Comparison of ENCODE assay signal across 14 cellular contexts in the genomic region with DNA sequence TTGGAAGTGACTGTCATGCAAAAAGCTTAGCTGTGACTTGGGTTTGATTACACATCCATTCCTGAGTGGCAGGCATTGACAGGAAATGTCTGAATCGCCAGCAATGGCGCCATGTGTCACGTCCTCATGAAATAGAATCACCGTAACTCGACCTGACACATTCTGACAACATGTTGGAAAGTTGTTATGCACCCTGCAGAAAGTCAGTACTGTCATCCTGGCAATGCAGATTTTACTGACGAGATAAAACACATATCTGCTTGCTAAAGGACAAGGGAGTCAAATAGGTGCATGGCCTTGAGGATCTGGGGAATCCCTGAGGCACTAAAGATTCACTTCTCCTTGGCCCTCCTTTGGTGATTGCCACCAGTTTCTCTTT.
DNase-seq lines count a peak whose midpoint lies in the region; ATAC-seq and TF ChIP-seq lines count a peak whose summit lies in the region.
"Had no signal": no experiment of that assay in that cellular context is flagged by ENCODE, and none has a peak within 500 bp of the region (broad histone marks: within the 10 kb centered on the region; RNA-seq: fewer than 3 reads in every experiment).

No MANE protein-coding gene starts in this region.

- peak overlapping the region; percentile 83 for H4K91ac ChIP-seq in IMR-90 (ENCODE audit: insufficient read depth, low read depth, low read length)

- peak overlapping the region; percentile 32 for H2BK5ac ChIP-seq in IMR-90 (ENCODE audit: low read depth, low read length, poor library complexity, severe bottlenecking)

- H3K9me3 Mint-ChIP-seq in activated CD4-positive, alpha-beta T cell treated with anti-CD3 and anti-CD28 coated beads, Interleukin-2, amount 10 ng/mL, durations not matched to agents 7 days and 5 days: no peaks in the 10 kb centered on the region

- TF ChIP-seq RAD21 in IMR-90 (IDR thresholded peaks at IDR 0.05; ENCODE audit: low read length): no peak

- peak; percentile 7 for DNase-seq in A172 (ENCODE audit: low spot score)
- DNase-seq in IMR-90: peak; percentile 23
- peak; percentile 16 for DNase-seq in SK-N-DZ (ENCODE audit: low spot score)
- peak; percentile 79 for DNase-seq in kidney tubule cell (ENCODE audit: low spot score)
- DNase-seq in ovary: no peak
- no peak for DNase-seq in activated CD4-positive, alpha-beta T cell treated with anti-CD3 and anti-CD28 coated beads, Interleukin-2, amount 10 ng/mL, durations not matched to agents 7 days and 5 days
- DNase-seq in erythroblast (lab: John Stamatoyannopoulos, UW): no peak
- DNase-seq in activated CD4-positive, CD25-positive, alpha-beta regulatory T cell treated with anti-CD3 and anti-CD28 coated beads, Interleukin-2, amount 50 U/mL, for 72 hours: no peak
- DNase-seq: activated naive CD4-positive, alpha-beta T cell treated with anti-CD3 and anti-CD28 coated beads, Interleukin-2, amount 10 ng/mL, durations not matched to agents 7 days and 5 days; posterior cingulate gyrus; stimulated activated CD4-positive, alpha-beta T cell treated with anti-CD3 and anti-CD28 coated beads, Interleukin-1b, Interleukin-23, amount 100 ng/mL, for 48 hours; upper lobe of left lung had no signal

- no peaks in the 10 kb centered on the region for H3K27me3 ChIP-seq in IMR-90 (ENCODE audit: control insufficient read depth, insufficient read depth, low read length)
- H3K27me3 ChIP-seq in ovary: no peaks in the 10 kb centered on the region
- H3K27me3 ChIP-seq: upper lobe of left lung had no signal

- no TSS peak for BruUV-seq in IMR-90 (replicated peaks; lab: Mats Ljungman, UMichigan)

- H3K14ac ChIP-seq in IMR-90 (replicated peaks; ENCODE audit: low read depth, low read length): peak overlapping the region; percentile 76

- H3K36me3 Mint-ChIP-seq in activated CD4-positive, alpha-beta T cell treated with anti-CD3 and anti-CD28 coated beads, Interleukin-2, amount 10 ng/mL, durations not matched to agents 7 days and 5 days (ENCODE audit: low read depth): no peaks in the 10 kb centered on the region
- H3K36me3 Mint-ChIP-seq: activated naive CD4-positive, alpha-beta T cell treated with anti-CD3 and anti-CD28 coated beads, Interleukin-2, amount 10 ng/mL, durations not matched to agents 7 days and 5 days had no signal

- peak overlapping the region; percentile 28 for H3K56ac ChIP-seq in IMR-90 (ENCODE audit: extremely low read depth, insufficient read depth, low read length)

- in situ Hi-C loops in IMR-90 (cut with MboI; ENCODE audit: low sequenced_read_pairs): no loop called here

- H4K8ac ChIP-seq in IMR-90 (ENCODE audit: low read depth in 2 of 2, low read length in 2 of 2): peak overlapping the region; percentile 11 to 74

- H3K4me3 Mint-ChIP-seq in activated CD4-positive, alpha-beta T cell treated with anti-CD3 and anti-CD28 coated beads, Interleukin-2, amount 10 ng/mL, durations not matched to agents 7 days and 5 days: no peak overlapping the region
- H3K4me3 Mint-ChIP-seq: activated naive CD4-positive, alpha-beta T cell treated with anti-CD3 and anti-CD28 coated beads, Interleukin-2, amount 10 ng/mL, durations not matched to agents 7 days and 5 days; central memory CD8-positive, alpha-beta T cell had no signal

- H3K36me3 ChIP-seq in IMR-90 (ENCODE audit: control insufficient read depth, insufficient read depth, low read length) (no peaks in the 10 kb centered on the region), ovary (no peaks in the 10 kb centered on the region)
- H3K36me3 ChIP-seq: upper lobe of left lung had no signal

- H3K4ac ChIP-seq in IMR-90 (ENCODE audit: low read depth, low read length): peak overlapping the region; percentile 46

- H2BK20ac ChIP-seq in IMR-90 (ENCODE audit: low read depth, low read length): peak overlapping the region; percentile 88

- H3K4me1 ChIP-seq in IMR-90 (ENCODE audit: control insufficient read depth, insufficient read depth, low read length) (peaks cover 12% of the 10 kb centered on the region), ovary (ENCODE audit: insufficient read depth) (peaks cover 3% of the 10 kb centered on the region)
- H3K4me1 ChIP-seq: upper lobe of left lung had no signal

- no peak overlapping the region for H2AK9ac ChIP-seq in IMR-90 (replicated peaks; ENCODE audit: low read depth, low read length, poor library complexity)

- H2AFZ ChIP-seq in IMR-90 (replicated peaks; ENCODE audit: low read length, poor library complexity): peak overlapping the region; percentile 0

- H3K18ac ChIP-seq in IMR-90 (ENCODE audit: low read depth, low read length): peak overlapping the region; percentile 62; the same call in 1 of the 2 replicates

- H3K27ac Mint-ChIP-seq in activated CD4-positive, alpha-beta T cell treated with anti-CD3 and anti-CD28 coated beads, Interleukin-2, amount 10 ng/mL, durations not matched to agents 7 days and 5 days: no peak overlapping the region

- CTCF ChIA-PET in IMR-90 (lab: Yijun Ruan, JAX): no interaction called here
- CTCF ChIA-PET in activated CD4-positive, alpha-beta T cell treated with anti-CD3 and anti-CD28 coated beads, Interleukin-2, amount 10 ng/mL, durations not matched to agents 7 days and 5 days (lab: Charles Lee): no interaction called here

- 56% methylated on average over 5 of the region's 6 CpGs; no CpG with 5 or more reads in 1 of the 2 experiments for WGBS in IMR-90 (ENCODE audit: extremely low coverage in 2 of 2, insufficient read length in 1 of 2), 2 experiments
- 91 to 95% (median 93%) methylated on average over 6 of the region's 6 CpGs for WGBS in ovary, 3 donors

- peak overlapping the region; percentile 50; the same call in 1 of the 2 replicates for H3K23ac ChIP-seq in IMR-90 (ENCODE audit: low read depth, low read length)

- TF ChIP-seq POLR2A in IMR-90 (IDR thresholded peaks at IDR 0.05; ENCODE audit: low read depth, low read length) (no peak), ovary (IDR thresholded peaks at IDR 0.05) (no peak), erythroblast (IDR thresholded peaks at IDR 0.05; ENCODE audit: low read length) (no peak)

- dilution Hi-C loops in IMR-90 (cut with HindIII; ENCODE audit: low sequenced_read_pairs, unreplicated experiment): no loop called here

- ATAC-seq in IMR-90 (ENCODE audit: low read depth): no peak
- ATAC-seq: Right ventricle myocardium inferior had no signal

- H3K9me3 ChIP-seq in IMR-90 (ENCODE audit: control insufficient read depth, insufficient read depth, low read length) (no peaks in the 10 kb centered on the region), ovary (no peaks in the 10 kb centered on the region)
- H3K9me3 ChIP-seq: upper lobe of left lung had no signal

- intact Hi-C loops in IMR-90 (cut with micrococcal nuclease) (loop anchor here (10.0 kb wide), 1 partner anchor 272 kb away; no protein-coding TSS in a partner anchor), ovary (cut with DNase I) (no loop called here)

- H4K5ac ChIP-seq in IMR-90 (ENCODE audit: low read depth, low read length): peak overlapping the region; percentile 6; the same call in 1 of the 2 replicates

- no peak for TF ChIP-seq EP300 in ovary (IDR thresholded peaks at IDR 0.05)

- 0 out of 2 replicates have a peak overlapping the region, but pooled peaks have one; percentile 1 for H3K27ac ChIP-seq in IMR-90 (ENCODE audit: insufficient read depth, low read length)
- no peak overlapping the region for H3K27ac ChIP-seq in ovary
- H3K27ac ChIP-seq: upper lobe of left lung had no signal

- H3K4me1 Mint-ChIP-seq in activated CD4-positive, alpha-beta T cell treated with anti-CD3 and anti-CD28 coated beads, Interleukin-2, amount 10 ng/mL, durations not matched to agents 7 days and 5 days: no peaks in the 10 kb centered on the region
- H3K4me1 Mint-ChIP-seq: activated naive CD4-positive, alpha-beta T cell treated with anti-CD3 and anti-CD28 coated beads, Interleukin-2, amount 10 ng/mL, durations not matched to agents 7 days and 5 days; central memory CD8-positive, alpha-beta T cell had no signal

- POLR2A ChIA-PET in IMR-90 (lab: Charles Lee; ENCODE audit: unreplicated experiment): no interaction called here
- POLR2A ChIA-PET in activated CD4-positive, alpha-beta T cell treated with anti-CD3 and anti-CD28 coated beads, Interleukin-2, amount 10 ng/mL, durations not matched to agents 7 days and 5 days (lab: Charles Lee): no interaction called here

- H3K4me3 ChIP-seq in IMR-90 (ENCODE audit: insufficient read depth, low read depth, low read length) (no peak overlapping the region), ovary (no peak overlapping the region)
- H3K4me3 ChIP-seq: upper lobe of left lung had no signal

- TF ChIP-seq CTCF in IMR-90 (conservative IDR thresholded peaks at IDR 0.05; ENCODE audit: low read depth, low read length) (no peak), ovary (IDR thresholded peaks at IDR 0.05) (no peak)

- no peaks in the 10 kb centered on the region for H4K20me1 ChIP-seq in IMR-90 (ENCODE audit: insufficient read depth, low read length)

- peaks cover 5% of the 10 kb centered on the region for H3K9me1 ChIP-seq in IMR-90 (ENCODE audit: insufficient read depth, low read length)

- H3K4me2 ChIP-seq in IMR-90 (ENCODE audit: low read depth, low read length): no peak overlapping the region

- peak overlapping the region; percentile 16; the same call in 1 of the 3 replicates for H2BK15ac ChIP-seq in IMR-90 (ENCODE audit: low read depth, low read length)

- H3K27me3 Mint-ChIP-seq in activated CD4-positive, alpha-beta T cell treated with anti-CD3 and anti-CD28 coated beads, Interleukin-2, amount 10 ng/mL, durations not matched to agents 7 days and 5 days: no peaks in the 10 kb centered on the region
- H3K27me3 Mint-ChIP-seq: activated naive CD4-positive, alpha-beta T cell treated with anti-CD3 and anti-CD28 coated beads, Interleukin-2, amount 10 ng/mL, durations not matched to agents 7 days and 5 days; central memory CD8-positive, alpha-beta T cell had no signal

- peak overlapping the region; percentile 38 for H2AK5ac ChIP-seq in IMR-90 (ENCODE audit: low read depth, low read length)

- H3K9ac ChIP-seq in IMR-90 (ENCODE audit: low read depth, low read length): no peak overlapping the region

- no peaks in the 10 kb centered on the region for H3K79me1 ChIP-seq in IMR-90 (ENCODE audit: low read depth in 1 of 2, low read length in 2 of 2)

- peak overlapping the region; percentile 88 for H2BK120ac ChIP-seq in IMR-90 (ENCODE audit: low read depth, low read length)

TF ChIP-seq in IMR-90, 13 proteins besides CTCF, POLR2A, EP300 and RAD21 (continues in another document):
- TF ChIP-seq, protein P1, sequence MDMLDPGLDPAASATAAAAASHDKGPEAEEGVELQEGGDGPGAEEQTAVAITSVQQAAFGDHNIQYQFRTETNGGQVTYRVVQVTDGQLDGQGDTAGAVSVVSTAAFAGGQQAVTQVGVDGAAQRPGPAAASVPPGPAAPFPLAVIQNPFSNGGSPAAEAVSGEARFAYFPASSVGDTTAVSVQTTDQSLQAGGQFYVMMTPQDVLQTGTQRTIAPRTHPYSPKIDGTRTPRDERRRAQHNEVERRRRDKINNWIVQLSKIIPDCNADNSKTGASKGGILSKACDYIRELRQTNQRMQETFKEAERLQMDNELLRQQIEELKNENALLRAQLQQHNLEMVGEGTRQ (IDR thresholded peaks at IDR 0.05; ENCODE audit: low read depth, low read length): no peak
- TF ChIP-seq RFX5 (IDR thresholded peaks at IDR 0.05; ENCODE audit: low read depth, low read length) (no peak), SMC3 (IDR thresholded peaks at IDR 0.05; ENCODE audit: low read depth, low read length) (no peak), NFE2L2 (IDR thresholded peaks at IDR 0.05; ENCODE audit: low read depth, low read length) (no peak), CEBPB (IDR thresholded peaks at IDR 0.05; ENCODE audit: low read depth, low read length) (no peak)

Comparison
In these comparisons a context has a peak if more than half of its experiments do, and no peak if none do; other contexts are left out.
1. DNase-seq: peak in A172 (single experiment), IMR-90 (single experiment), SK-N-DZ (single experiment) and kidney tubule cell (single experiment); none in ovary (0 of 5), activated CD4-positive, alpha-beta T cell treated with anti-CD3 and anti-CD28 coated beads, Interleukin-2, amount 10 ng/mL, durations not matched to agents 7 days and 5 days (single experiment), erythroblast (0 of 2) and activated CD4-positive, CD25-positive, alpha-beta regulatory T cell treated with anti-CD3 and anti-CD28 coated beads, Interleukin-2, amount 50 U/mL, for 72 hours (single experiment).